9 cellular contexts compared by ENCODE assay signal in the genomic region with DNA sequence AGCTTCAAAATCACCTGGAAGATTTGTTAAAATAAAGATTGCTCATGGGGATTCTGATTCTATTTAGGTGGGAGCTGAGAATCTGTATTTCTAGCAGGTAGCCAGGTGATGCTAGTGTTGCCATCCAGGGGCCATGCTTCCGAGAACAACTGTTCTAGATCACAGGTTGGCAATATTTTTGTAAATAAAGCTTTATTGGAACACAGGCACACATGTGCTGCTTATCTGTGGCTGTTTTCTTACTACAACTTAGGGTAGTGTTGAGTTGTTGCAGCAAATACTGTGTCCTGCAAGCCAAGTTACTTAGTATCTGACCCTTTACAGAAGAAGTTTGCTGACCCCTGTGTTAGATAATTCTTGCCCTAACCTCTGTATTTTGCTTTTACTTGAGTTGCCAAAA.
"Had no signal": no experiment of that assay in that cellular context is flagged by ENCODE, and none has a peak within 500 bp of the region (broad histone marks: within the 10 kb centered on the region; RNA-seq: fewer than 3 reads in every experiment).

No MANE protein-coding gene starts in this region.

- DNase-seq: IMR-90, Karpas-422, KBM-7, KG1 had no signal

- H3K27me3 Mint-ChIP-seq: IgD-negative memory B cell had no signal

- ATAC-seq: HepG2 had no signal

- H3K4me2 ChIP-seq: KMS-11 had no signal

- H3K27ac Mint-ChIP-seq: IgD-negative memory B cell had no signal

- FAIRE-seq: HepG2, HTR-8/SVneo had no signal

- H3K9ac ChIP-seq: KMS-11 had no signal

- H3K27ac ChIP-seq: HL-60, KMS-11 had no signal

- H3K4me1 Mint-ChIP-seq: IgD-negative memory B cell had no signal

- H3K4me3 Mint-ChIP-seq: IgD-negative memory B cell had no signal
